2 cellular contexts compared by ENCODE assay signal in genomic region chr3:133881492-133881891, GRCh38.
TF ChIP-seq lines count a peak whose summit lies in the region.

No MANE protein-coding gene starts in this region.

TF ChIP-seq in endothelial cell of umbilical vein, 7 proteins besides CTCF, POLR2A, EP300 and RAD21:
- TF ChIP-seq JUN (IDR thresholded peaks at IDR 0.05; ENCODE audit: borderline replicate concordance, insufficient read depth, insufficient read length, low read depth) = no peak
- TF ChIP-seq MYC (IDR thresholded peaks at IDR 0.05; ENCODE audit: low read depth, low read length) = no peak
- TF ChIP-seq FOS (IDR thresholded peaks at IDR 0.05; ENCODE audit: borderline replicate concordance, insufficient read depth, low read length) = no peak
- TF ChIP-seq EZH2 (IDR thresholded peaks at IDR 0.05; ENCODE audit: borderline replicate concordance, low read depth, low read length, severe bottlenecking) = no peak
- TF ChIP-seq POLR2AphosphoS5 (IDR thresholded peaks at IDR 0.05; ENCODE audit: insufficient read depth, low read depth, low read length) = no peak
- TF ChIP-seq GATA2 (IDR thresholded peaks at IDR 0.05; ENCODE audit: insufficient read depth, insufficient read length, low read depth, low read length) = no peak
- TF ChIP-seq, protein P1, sequence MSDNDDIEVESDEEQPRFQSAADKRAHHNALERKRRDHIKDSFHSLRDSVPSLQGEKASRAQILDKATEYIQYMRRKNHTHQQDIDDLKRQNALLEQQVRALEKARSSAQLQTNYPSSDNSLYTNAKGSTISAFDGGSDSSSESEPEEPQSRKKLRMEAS (IDR thresholded peaks at IDR 0.05; ENCODE audit: insufficient read depth, insufficient read length) = no peak
TF ChIP-seq in endothelial cell of umbilical vein: peak in this region for 0.

TF ChIP-seq in WTC11, 78 proteins besides CTCF, POLR2A, EP300 and RAD21:
- TF ChIP-seq NFYB (CRISPR knock-in tag; conservative IDR thresholded peaks at IDR 0.05; ENCODE audit: low read depth) = no peak
- no peak for TF ChIP-seq RELA (CRISPR knock-in tag; IDR thresholded peaks at IDR 0.05; ENCODE audit: borderline replicate concordance)
- no peak for TF ChIP-seq ATF3 (CRISPR knock-in tag; conservative IDR thresholded peaks at IDR 0.05)
- TF ChIP-seq PRRX2 (CRISPR knock-in tag; IDR thresholded peaks at IDR 0.05) = no peak
- no peak for TF ChIP-seq ZNF396 (CRISPR knock-in tag; IDR thresholded peaks at IDR 0.05; ENCODE audit: borderline replicate concordance)
- no peak for TF ChIP-seq ATF2 (CRISPR knock-in tag; IDR thresholded peaks at IDR 0.05; ENCODE audit: borderline replicate concordance, low read depth)
- TF ChIP-seq, protein P2, sequence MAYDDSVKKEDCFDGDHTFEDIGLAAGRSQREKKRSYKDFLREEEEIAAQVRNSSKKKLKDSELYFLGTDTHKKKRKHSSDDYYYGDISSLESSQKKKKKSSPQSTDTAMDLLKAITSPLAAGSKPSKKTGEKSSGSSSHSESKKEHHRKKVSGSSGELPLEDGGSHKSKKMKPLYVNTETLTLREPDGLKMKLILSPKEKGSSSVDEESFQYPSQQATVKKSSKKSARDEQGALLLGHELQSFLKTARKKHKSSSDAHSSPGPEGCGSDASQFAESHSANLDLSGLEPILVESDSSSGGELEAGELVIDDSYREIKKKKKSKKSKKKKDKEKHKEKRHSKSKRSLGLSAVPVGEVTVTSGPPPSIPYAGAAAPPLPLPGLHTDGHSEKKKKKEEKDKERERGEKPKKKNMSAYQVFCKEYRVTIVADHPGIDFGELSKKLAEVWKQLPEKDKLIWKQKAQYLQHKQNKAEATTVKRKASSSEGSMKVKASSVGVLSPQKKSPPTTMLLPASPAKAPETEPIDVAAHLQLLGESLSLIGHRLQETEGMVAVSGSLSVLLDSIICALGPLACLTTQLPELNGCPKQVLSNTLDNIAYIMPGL (CRISPR knock-in tag; IDR thresholded peaks at IDR 0.05) = no peak
- TF ChIP-seq FOXP1 (CRISPR knock-in tag; IDR thresholded peaks at IDR 0.05; ENCODE audit: borderline replicate concordance) = no peak
- TF ChIP-seq FOXK1 (CRISPR knock-in tag; IDR thresholded peaks at IDR 0.05) = no peak
- TF ChIP-seq ATF6 (CRISPR knock-in tag; IDR thresholded peaks at IDR 0.05) = no peak
- TF ChIP-seq ZNF317 (CRISPR knock-in tag; IDR thresholded peaks at IDR 0.05; ENCODE audit: borderline replicate concordance, low read depth) = no peak
- no peak for TF ChIP-seq MLX (CRISPR knock-in tag; IDR thresholded peaks at IDR 0.05)
- TF ChIP-seq SMAD3 (CRISPR knock-in tag; IDR thresholded peaks at IDR 0.05; ENCODE audit: borderline replicate concordance) = no peak
- no peak for TF ChIP-seq EMX1 (CRISPR knock-in tag; IDR thresholded peaks at IDR 0.05)
- no peak for TF ChIP-seq ELF4 (CRISPR knock-in tag; IDR thresholded peaks at IDR 0.05; ENCODE audit: low read depth)
- no peak for TF ChIP-seq SP1 (CRISPR knock-in tag; conservative IDR thresholded peaks at IDR 0.05)
- no peak for TF ChIP-seq USF1 (CRISPR knock-in tag; IDR thresholded peaks at IDR 0.05)
- no peak for TF ChIP-seq E2F4 (CRISPR knock-in tag; IDR thresholded peaks at IDR 0.05; ENCODE audit: borderline replicate concordance, low read depth)
- TF ChIP-seq, protein P3, sequence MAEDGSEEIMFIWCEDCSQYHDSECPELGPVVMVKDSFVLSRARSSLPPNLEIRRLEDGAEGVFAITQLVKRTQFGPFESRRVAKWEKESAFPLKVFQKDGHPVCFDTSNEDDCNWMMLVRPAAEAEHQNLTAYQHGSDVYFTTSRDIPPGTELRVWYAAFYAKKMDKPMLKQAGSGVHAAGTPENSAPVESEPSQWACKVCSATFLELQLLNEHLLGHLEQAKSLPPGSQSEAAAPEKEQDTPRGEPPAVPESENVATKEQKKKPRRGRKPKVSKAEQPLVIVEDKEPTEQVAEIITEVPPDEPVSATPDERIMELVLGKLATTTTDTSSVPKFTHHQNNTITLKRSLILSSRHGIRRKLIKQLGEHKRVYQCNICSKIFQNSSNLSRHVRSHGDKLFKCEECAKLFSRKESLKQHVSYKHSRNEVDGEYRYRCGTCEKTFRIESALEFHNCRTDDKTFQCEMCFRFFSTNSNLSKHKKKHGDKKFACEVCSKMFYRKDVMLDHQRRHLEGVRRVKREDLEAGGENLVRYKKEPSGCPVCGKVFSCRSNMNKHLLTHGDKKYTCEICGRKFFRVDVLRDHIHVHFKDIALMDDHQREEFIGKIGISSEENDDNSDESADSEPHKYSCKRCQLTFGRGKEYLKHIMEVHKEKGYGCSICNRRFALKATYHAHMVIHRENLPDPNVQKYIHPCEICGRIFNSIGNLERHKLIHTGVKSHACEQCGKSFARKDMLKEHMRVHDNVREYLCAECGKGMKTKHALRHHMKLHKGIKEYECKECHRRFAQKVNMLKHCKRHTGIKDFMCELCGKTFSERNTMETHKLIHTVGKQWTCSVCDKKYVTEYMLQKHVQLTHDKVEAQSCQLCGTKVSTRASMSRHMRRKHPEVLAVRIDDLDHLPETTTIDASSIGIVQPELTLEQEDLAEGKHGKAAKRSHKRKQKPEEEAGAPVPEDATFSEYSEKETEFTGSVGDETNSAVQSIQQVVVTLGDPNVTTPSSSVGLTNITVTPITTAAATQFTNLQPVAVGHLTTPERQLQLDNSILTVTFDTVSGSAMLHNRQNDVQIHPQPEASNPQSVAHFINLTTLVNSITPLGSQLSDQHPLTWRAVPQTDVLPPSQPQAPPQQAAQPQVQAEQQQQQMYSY (CRISPR knock-in tag; IDR thresholded peaks at IDR 0.05) = no peak
